Comparison of ENCODE assay signal across 13 cellular contexts in genomic region chr2:217065695-217066405, GRCh38.
A peak's percentile ranks its signal among the peaks of the same experiment; 100 is the strongest.
DNase-seq lines count a peak whose midpoint lies in the region; ATAC-seq, FAIRE-seq and TF ChIP-seq lines count a peak whose summit lies in the region.
"Had no signal": no experiment of that assay in that cellular context is flagged by ENCODE, and none has a peak within 500 bp of the region (broad histone marks: within the 10 kb centered on the region; RNA-seq: fewer than 3 reads in every experiment).

No MANE protein-coding gene starts in this region.

- H3K36me3 ChIP-seq in kidney (ENCODE audit: control insufficient read depth in 1 of 2, insufficient read depth in 2 of 2, low read length in 2 of 2), result no peaks in the 10 kb centered on the region
- no peaks in the 10 kb centered on the region for H3K36me3 ChIP-seq in heart left ventricle

- H3K4me1 Mint-ChIP-seq in brain, result peaks cover 35% of the 10 kb centered on the region
- H3K4me1 Mint-ChIP-seq: T-cell had no signal

- no peak for ATAC-seq in heart left ventricle
- ATAC-seq in HG02973 (IDR thresholded peaks at IDR 0.05; ENCODE audit: unreplicated experiment), result no peak
- ATAC-seq: T-cell had no signal

- peak; percentile 75 for DNase-seq in AG04449 (ENCODE audit: low read depth, low spot score)
- peak; percentile 80 for DNase-seq in LHCN-M2 (ENCODE audit: low read depth)
- no peak for DNase-seq in kidney
- DNase-seq in H54 (ENCODE audit: insufficient read length, low spot score), result no peak
- DNase-seq in NCI-H1105 treated with DMSO at 0.1 percent for 48 hours (lab: John Stamatoyannopoulos, UW), result no peak
- DNase-seq in heart left ventricle, result no peak
- DNase-seq: amygdala; C1 segment of cervical spinal cord; NCI-H69; stimulated activated CD4-positive, alpha-beta T cell treated with anti-CD3 and anti-CD28 coated beads, Interleukin-12 subunit alpha, Interleukin-12 subunit beta, amount 100 ng/mL, for 4 hours; T-cell had no signal

- H3K9me3 ChIP-seq in kidney (ENCODE audit: control insufficient read depth in 1 of 2, low read length in 2 of 2), result no peaks in the 10 kb centered on the region
- peaks cover 0 to 4% (median 0%) of the 10 kb centered on the region in 12 donors for H3K9me3 ChIP-seq in heart left ventricle

- no peaks in the 10 kb centered on the region for H3K36me3 Mint-ChIP-seq in brain
- H3K36me3 Mint-ChIP-seq: T-cell had no signal

- H3K27ac ChIP-seq in kidney (ENCODE audit: low read depth in 2 of 2, low read length in 2 of 2) (no peak overlapping the region), heart left ventricle (peak overlapping the region in 2 of 12 donors; percentile 64 to 69)

- no peaks in the 10 kb centered on the region for H3K27me3 ChIP-seq in heart left ventricle

- no peak for TF ChIP-seq POLR2A in H54 (IDR thresholded peaks at IDR 0.05; ENCODE audit: low read depth, low read length)
- no peak for TF ChIP-seq POLR2A in heart left ventricle (IDR thresholded peaks at IDR 0.05)

- CTCF ChIA-PET in AG04449 (lab: Yijun Ruan, JAX), result interaction anchor here (1.3 to 1.7 kb wide), 3 partner anchors 9 to 13 kb away, joined by 3 to 4 read pairs (median 4); no protein-coding TSS in a partner anchor

- peaks cover 6% of the 10 kb centered on the region for H3K27me3 Mint-ChIP-seq in brain

- H3K4me1 ChIP-seq in kidney (ENCODE audit: control insufficient read depth in 1 of 2, insufficient read depth in 1 of 2, low read depth in 1 of 2, low read length in 2 of 2), result peaks cover 3 to 6% of the 10 kb centered on the region in 2 donors
- H3K4me1 ChIP-seq in heart left ventricle, result peaks cover 0 to 19% (median 8%) of the 10 kb centered on the region in 12 donors

- no peak overlapping the region for H3K9ac ChIP-seq in kidney (ENCODE audit: low read length in 2 of 2)

- peak overlapping the region in 3 of 5 experiments; percentile 56 to 92 (median 62) for H3K27ac Mint-ChIP-seq in brain
- H3K27ac Mint-ChIP-seq: T-cell had no signal

- WGBS in heart left ventricle, 4 donors, result 93 to 95% (median 94%) methylated on average over 7 of the region's 7 CpGs

- POLR2A ChIA-PET in AG04449 (lab: Yijun Ruan, JAX), result interaction anchor here (0.7 to 1.5 kb wide), 3 partner anchors 20 to 372 kb away, joined by 3 to 5 read pairs (median 3); no protein-coding TSS in a partner anchor

- no peak overlapping the region for H3K4me3 Mint-ChIP-seq in brain
- H3K4me3 Mint-ChIP-seq: T-cell had no signal

- intact Hi-C loops in kidney (cut with DNase I), result no loop called here
- intact Hi-C loops in heart left ventricle (cut with DNase I), result loop anchor here in 3 of 10 donors (10.0 kb wide), 2 partner anchors 211 to 371 kb away; partner anchors contain the start of gene IGFBP5 (in 2 of the 3)

- H3K9me3 Mint-ChIP-seq in brain, result peaks cover 7 to 15% (median 8%) of the 10 kb centered on the region in 5 experiments
- H3K9me3 Mint-ChIP-seq: T-cell had no signal

- H3K4me3 ChIP-seq in AG04449 (ENCODE audit: low read depth, low read length), result no peak overlapping the region
- peak overlapping the region; percentile 25 to 33 for H3K4me3 ChIP-seq in kidney (ENCODE audit: low read length in 2 of 2)
- H3K4me3 ChIP-seq in heart left ventricle, result no peak overlapping the region

- FAIRE-seq in kidney (lab: Jason Lieb, UNC) (no peak), H54 (lab: Jason Lieb, UNC) (no peak)

- TF ChIP-seq CTCF in AG04449 (IDR thresholded peaks at IDR 0.05; ENCODE audit: insufficient read depth, low read length, missing control alignments) (no peak), brain (conservative IDR thresholded peaks at IDR 0.05) (no peak), kidney (IDR thresholded peaks at IDR 0.05; ENCODE audit: borderline replicate concordance, extremely low read depth, insufficient read depth) (no peak), heart left ventricle (IDR thresholded peaks at IDR 0.05) (no peak)

Comparison
In these comparisons a context has a peak if more than half of its experiments do, and no peak if none do; other contexts are left out.
1. DNase-seq: peak in AG04449 (single experiment) and LHCN-M2 (single experiment); none in kidney (single experiment), H54 (single experiment), NCI-H1105 treated with DMSO at 0.1 percent for 48 hours (single experiment) and heart left ventricle (0 of 5).
2. H3K4me3 ChIP-seq: peak in kidney (2 of 2); none in AG04449 (single experiment) and heart left ventricle (0 of 12).